10 cellular contexts compared by ENCODE assay signal in genomic region chr9:92664394-92665152, GRCh38. TPM values are rescaled to one million over a fixed set of nuclear protein-coding genes. Genes with fewer than 3 reads are reported as not detected.
DNase-seq lines count a peak whose midpoint lies in the region; ATAC-seq and TF ChIP-seq lines count a peak whose summit lies in the region.
"Had no signal": no experiment of that assay in that cellular context is flagged by ENCODE, and none has a peak within 500 bp of the region (broad histone marks: within the 10 kb centered on the region; RNA-seq: fewer than 3 reads in every experiment).

No MANE protein-coding gene starts in this region.

- CTCF ChIA-PET in GM10248 (lab: Yijun Ruan, JAX) = interaction anchor here (1.1 to 2.2 kb wide), 3 partner anchors 10 to 126 kb away, joined by 3 to 7 read pairs (median 7); no protein-coding TSS in a partner anchor

- peak; percentile 59 for DNase-seq in GM10248 (ENCODE audit: extremely low spot score)
- DNase-seq in HFFc6 = no peak
- no peak for DNase-seq in natural killer cell treated with Interleukin-12 subunit alpha and Interleukin-12 subunit beta and Interleukin-15 and Interleukin-18, amount 100 ng/mL, for 72 hours (ENCODE audit: low spot score)
- no peak for DNase-seq in NCI-H128 (lab: John Stamatoyannopoulos, UW; ENCODE audit: unreplicated experiment)
- DNase-seq in NCI-H524 (lab: John Stamatoyannopoulos, UW) = no peak
- no peak for DNase-seq in NCI-H524 treated with DMSO at 0.1 percent for 48 hours (lab: John Stamatoyannopoulos, UW)
- DNase-seq: GF-D8, NCI-H1105 treated with DMSO at 0.1 percent for 48 hours had no signal

- H3K4me1 Mint-ChIP-seq in HFFc6 (ENCODE audit: low read depth) = peaks cover 46% of the 10 kb centered on the region
- H3K4me1 Mint-ChIP-seq in activated T-helper 17 cell treated with anti-CD3 and anti-CD28 coated beads, Interleukin-2, amount 50 U/mL, for 72 hours = peaks cover 38% of the 10 kb centered on the region
- H3K4me1 Mint-ChIP-seq in natural killer cell treated with Interleukin-12 subunit alpha and Interleukin-12 subunit beta and Interleukin-15 and Interleukin-18, amount 100 ng/mL, for 72 hours (ENCODE audit: low read depth in 2 of 2) = peaks cover 51 to 52% of the 10 kb centered on the region in 2 donors

- POLR2A ChIA-PET in GM10248 (lab: Yijun Ruan, JAX) = no interaction called here

- no peaks in the 10 kb centered on the region; the same call in 1 of the 2 replicates for H3K27me3 Mint-ChIP-seq in HFFc6 (ENCODE audit: insufficient read depth)
- no peaks in the 10 kb centered on the region for H3K27me3 Mint-ChIP-seq in activated T-helper 17 cell treated with anti-CD3 and anti-CD28 coated beads, Interleukin-2, amount 50 U/mL, for 72 hours
- H3K27me3 Mint-ChIP-seq in natural killer cell treated with Interleukin-12 subunit alpha and Interleukin-12 subunit beta and Interleukin-15 and Interleukin-18, amount 100 ng/mL, for 72 hours = no peaks in the 10 kb centered on the region

- H3K36me3 Mint-ChIP-seq in HFFc6 (ENCODE audit: low read depth) = peaks cover 26% of the 10 kb centered on the region; the same call in 1 of the 2 replicates
- H3K36me3 Mint-ChIP-seq in activated T-helper 17 cell treated with anti-CD3 and anti-CD28 coated beads, Interleukin-2, amount 50 U/mL, for 72 hours (ENCODE audit: low read depth) = peaks cover 28% of the 10 kb centered on the region
- H3K36me3 Mint-ChIP-seq in natural killer cell treated with Interleukin-12 subunit alpha and Interleukin-12 subunit beta and Interleukin-15 and Interleukin-18, amount 100 ng/mL, for 72 hours = no peaks in the 10 kb centered on the region

- no peaks in the 10 kb centered on the region for H3K9me3 Mint-ChIP-seq in HFFc6
- H3K9me3 Mint-ChIP-seq in activated T-helper 17 cell treated with anti-CD3 and anti-CD28 coated beads, Interleukin-2, amount 50 U/mL, for 72 hours = no peaks in the 10 kb centered on the region
- no peaks in the 10 kb centered on the region for H3K9me3 Mint-ChIP-seq in natural killer cell treated with Interleukin-12 subunit alpha and Interleukin-12 subunit beta and Interleukin-15 and Interleukin-18, amount 100 ng/mL, for 72 hours

- H3K27ac Mint-ChIP-seq in HFFc6 = peak overlapping the region; percentile 0; the same call in 1 of the 2 replicates
- H3K27ac Mint-ChIP-seq in activated T-helper 17 cell treated with anti-CD3 and anti-CD28 coated beads, Interleukin-2, amount 50 U/mL, for 72 hours = peak overlapping the region; percentile 55
- H3K27ac Mint-ChIP-seq in natural killer cell treated with Interleukin-12 subunit alpha and Interleukin-12 subunit beta and Interleukin-15 and Interleukin-18, amount 100 ng/mL, for 72 hours = peak overlapping the region in 1 of 2 donors; percentile 29

- no peak overlapping the region for H3K4me3 Mint-ChIP-seq in HFFc6
- peak overlapping the region; percentile 37 for H3K4me3 Mint-ChIP-seq in activated T-helper 17 cell treated with anti-CD3 and anti-CD28 coated beads, Interleukin-2, amount 50 U/mL, for 72 hours
- peak overlapping the region; percentile 47 for H3K4me3 Mint-ChIP-seq in natural killer cell treated with Interleukin-12 subunit alpha and Interleukin-12 subunit beta and Interleukin-15 and Interleukin-18, amount 100 ng/mL, for 72 hours

- ATAC-seq in activated T-helper 17 cell treated with anti-CD3 and anti-CD28 coated beads, Interleukin-2, amount 50 U/mL, for 72 hours (replicated peaks) = peak; percentile 39
- peak; percentile 51 to 69 for ATAC-seq in natural killer cell treated with Interleukin-12 subunit alpha and Interleukin-12 subunit beta and Interleukin-15 and Interleukin-18, amount 100 ng/mL, for 72 hours
- ATAC-seq in GM18873 (IDR thresholded peaks at IDR 0.05; ENCODE audit: low FRiP score, unreplicated experiment) = no peak

- TF ChIP-seq CTCF in GM10248 (IDR thresholded peaks at IDR 0.05; ENCODE audit: control extremely low read depth, extremely low read depth, low read depth, missing control alignments) (no peak), HFFc6 (IDR thresholded peaks at IDR 0.05) (no peak)

RNA-seq across cellular contexts. Expression of gene IPPK, which starts 5.4 kb away (rescaled TPM):
- 10 to 100 TPM; 10.0 to 14.0 (median 12.5) TPM for total RNA-seq in HFFc6 (2021; fragmentation: NEBNext Ultra II Directional; extraction: Animal tissue kit (Norgen Biotek cat#: 25700))
- total RNA-seq in activated T-helper 17 cell treated with anti-CD3 and anti-CD28 coated beads, Interleukin-2, amount 50 U/mL, for 72 hours = 10 to 100 TPM; 15.1 to 18.1 TPM
- 10 to 100 TPM; 11.8 to 21.9 TPM for total RNA-seq in natural killer cell treated with Interleukin-12 subunit alpha and Interleukin-12 subunit beta and Interleukin-15 and Interleukin-18, amount 100 ng/mL, for 72 hours
